In the genomic region with DNA sequence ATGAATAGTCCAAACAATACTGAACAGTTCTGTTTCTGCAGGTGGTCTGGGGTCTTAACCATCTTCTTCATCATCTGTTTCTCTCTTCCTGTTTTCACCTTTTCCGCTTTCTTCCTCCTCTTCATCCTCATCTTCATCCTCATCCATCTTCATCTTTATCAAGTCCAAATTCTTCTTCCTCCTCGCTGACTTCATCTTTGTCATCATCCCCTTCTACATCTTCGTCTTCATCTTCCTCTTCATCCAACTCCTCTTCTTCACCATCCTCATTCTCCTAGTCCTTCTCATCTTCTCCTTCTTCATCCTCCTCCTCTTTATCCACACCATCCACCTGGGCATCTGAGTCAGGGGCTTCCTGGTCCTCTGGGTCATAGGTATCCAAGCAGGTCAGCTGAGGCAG, we compare ENCODE assay signal across 33 cellular contexts. TPM values are rescaled to one million over a fixed set of nuclear protein-coding genes. Genes with fewer than 3 reads are reported as not detected.
"Had no signal": no experiment of that assay in that cellular context is flagged by ENCODE, and none has a peak within 500 bp of the region (broad histone marks: within the 10 kb centered on the region; RNA-seq: fewer than 3 reads in every experiment).

No MANE protein-coding gene starts in this region.

- H3K36me3 ChIP-seq: ascending aorta, breast epithelium, cardiac muscle cell, esophagus muscularis mucosa, gastroesophageal sphincter, heart right ventricle had no signal

- DNase-seq: activated CD4-positive, alpha-beta memory T cell treated with anti-CD3 and anti-CD28 coated beads for 36 hours; activated CD4-positive, alpha-beta T cell treated with anti-CD3 and anti-CD28 coated beads for 36 hours; activated CD4-positive, alpha-beta T cell treated with anti-CD3 and anti-CD28 coated beads, Interleukin-2, amount 10 ng/mL, durations not matched to agents 24 days and 14 days; activated CD4-positive, CD25-positive, alpha-beta regulatory T cell; activated CD4-positive, CD25-positive, alpha-beta regulatory T cell treated with anti-CD3 and anti-CD28 coated beads, Interleukin-2, amount 50 U/mL, for 72 hours; activated CD8-positive, alpha-beta memory T cell treated with anti-CD3 and anti-CD28 coated beads, Interleukin-2, amount 50 U/mL, for 48 hours; activated CD8-positive, alpha-beta T cell treated with anti-CD3 and anti-CD28 coated beads, Interleukin-2, amount 10 ng/mL, durations not matched to agents 7 days and 5 days; activated gamma-delta T cell; activated naive CD4-positive, alpha-beta T cell; activated naive CD4-positive, alpha-beta T cell treated with anti-CD3 and anti-CD28 coated beads, Interleukin-2, amount 10 ng/mL, durations not matched to agents 7 days and 5 days; activated naive CD8-positive, alpha-beta T cell treated with anti-CD3 and anti-CD28 coated beads, Interleukin-2, amount 10 ng/mL, durations not matched to agents 7 days and 5 days; activated T-cell treated with anti-CD3 and anti-CD28 coated beads for 4 hours; activated T-cell treated with anti-CD3 and anti-CD28 coated beads, Interleukin-2, amount 50 U/mL, for 24 hours; activated T-cell treated with anti-CD3 and anti-CD28 coated beads, Interleukin-2, amount 50 U/mL, for 72 hours; central memory CD4-positive, alpha-beta T cell; cerebellar nuclear complex; effector CD4-positive, alpha-beta T cell; effector memory CD8-positive, alpha-beta T cell; erythroblast; foreskin melanocyte; heart right ventricle; T-helper 1 cell; T-helper 2 cell had no signal

- H3K4me1 ChIP-seq: ascending aorta, breast epithelium had no signal

- H3K9me3 ChIP-seq: ascending aorta, breast epithelium, esophagus muscularis mucosa, gastroesophageal sphincter, heart right ventricle had no signal

- H3K4me3 Mint-ChIP-seq: activated CD4-positive, alpha-beta memory T cell treated with anti-CD3 and anti-CD28 coated beads for 36 hours; activated CD4-positive, alpha-beta T cell treated with anti-CD3 and anti-CD28 coated beads for 36 hours; activated CD4-positive, alpha-beta T cell treated with anti-CD3 and anti-CD28 coated beads, Interleukin-2, amount 10 ng/mL, durations not matched to agents 24 days and 14 days; activated CD8-positive, alpha-beta T cell treated with anti-CD3 and anti-CD28 coated beads, Interleukin-2, amount 10 ng/mL, durations not matched to agents 7 days and 5 days; activated naive CD4-positive, alpha-beta T cell treated with anti-CD3 and anti-CD28 coated beads, Interleukin-2, amount 10 ng/mL, durations not matched to agents 7 days and 5 days; activated naive CD8-positive, alpha-beta T cell treated with anti-CD3 and anti-CD28 coated beads, Interleukin-2, amount 10 ng/mL, durations not matched to agents 7 days and 5 days; activated T-cell treated with anti-CD3 and anti-CD28 coated beads, Interleukin-2, amount 50 U/mL, for 24 hours; activated T-cell treated with anti-CD3 and anti-CD28 coated beads, Interleukin-2, amount 50 U/mL, for 72 hours; brain; dendritic cell treated with granulocyte-macrophage colony-stimulating factor and Interleukin-4, amounts not matched to agents 40 ng/mL and 50 ng/mL, for 4 days; effector memory CD8-positive, alpha-beta T cell had no signal

- H3K9me3 Mint-ChIP-seq: activated CD4-positive, alpha-beta memory T cell treated with anti-CD3 and anti-CD28 coated beads for 36 hours; activated CD4-positive, alpha-beta T cell treated with anti-CD3 and anti-CD28 coated beads, Interleukin-2, amount 10 ng/mL, durations not matched to agents 24 days and 14 days; activated naive CD4-positive, alpha-beta T cell treated with anti-CD3 and anti-CD28 coated beads, Interleukin-2, amount 10 ng/mL, durations not matched to agents 7 days and 5 days; activated naive CD4-positive, alpha-beta T cell treated with anti-CD3 and anti-CD28 coated beads, Interleukin-2, amount 50 U/mL, for 72 hours; activated T-cell treated with anti-CD3 and anti-CD28 coated beads, Interleukin-2, amount 50 U/mL, for 24 hours; activated T-cell treated with anti-CD3 and anti-CD28 coated beads, Interleukin-2, amount 50 U/mL, for 72 hours; dendritic cell treated with granulocyte-macrophage colony-stimulating factor and Interleukin-4, amounts not matched to agents 40 ng/mL and 50 ng/mL, for 4 days; effector memory CD8-positive, alpha-beta T cell had no signal

- H3K36me3 Mint-ChIP-seq: activated CD4-positive, alpha-beta memory T cell treated with anti-CD3 and anti-CD28 coated beads for 36 hours; activated naive CD4-positive, alpha-beta T cell treated with anti-CD3 and anti-CD28 coated beads, Interleukin-2, amount 10 ng/mL, durations not matched to agents 7 days and 5 days; activated naive CD4-positive, alpha-beta T cell treated with anti-CD3 and anti-CD28 coated beads, Interleukin-2, amount 50 U/mL, for 72 hours; activated naive CD8-positive, alpha-beta T cell treated with anti-CD3 and anti-CD28 coated beads, Interleukin-2, amount 10 ng/mL, durations not matched to agents 7 days and 5 days; brain had no signal

- H3K4me3 ChIP-seq: ascending aorta, coronary artery, heart right ventricle had no signal

- H3K27me3 ChIP-seq: ascending aorta, breast epithelium had no signal

- H3K27ac ChIP-seq: ascending aorta, breast epithelium, cardiac muscle cell, coronary artery, esophagus muscularis mucosa, gastroesophageal sphincter, heart right ventricle had no signal

- ATAC-seq: activated CD4-positive, alpha-beta T cell treated with anti-CD3 and anti-CD28 coated beads for 36 hours; activated CD8-positive, alpha-beta T cell treated with anti-CD3 and anti-CD28 coated beads, Interleukin-2, amount 10 ng/mL, durations not matched to agents 7 days and 5 days; activated naive CD4-positive, alpha-beta T cell treated with anti-CD3 and anti-CD28 coated beads, Interleukin-2, amount 50 U/mL, for 72 hours; activated T-cell treated with anti-CD3 and anti-CD28 coated beads, Interleukin-2, amount 50 U/mL, for 72 hours; effector memory CD8-positive, alpha-beta T cell; gastroesophageal sphincter; heart right ventricle had no signal

- H3K4me1 Mint-ChIP-seq: activated CD4-positive, alpha-beta T cell treated with anti-CD3 and anti-CD28 coated beads for 36 hours; activated naive CD4-positive, alpha-beta T cell treated with anti-CD3 and anti-CD28 coated beads, Interleukin-2, amount 10 ng/mL, durations not matched to agents 7 days and 5 days; activated naive CD8-positive, alpha-beta T cell treated with anti-CD3 and anti-CD28 coated beads, Interleukin-2, amount 10 ng/mL, durations not matched to agents 7 days and 5 days; brain had no signal

- H3K27ac Mint-ChIP-seq: activated CD4-positive, alpha-beta memory T cell treated with anti-CD3 and anti-CD28 coated beads for 36 hours; activated CD4-positive, alpha-beta T cell treated with anti-CD3 and anti-CD28 coated beads for 36 hours; activated CD4-positive, alpha-beta T cell treated with anti-CD3 and anti-CD28 coated beads, Interleukin-2, amount 10 ng/mL, durations not matched to agents 24 days and 14 days; activated CD8-positive, alpha-beta T cell treated with anti-CD3 and anti-CD28 coated beads, Interleukin-2, amount 10 ng/mL, durations not matched to agents 7 days and 5 days; activated naive CD4-positive, alpha-beta T cell treated with anti-CD3 and anti-CD28 coated beads, Interleukin-2, amount 10 ng/mL, durations not matched to agents 7 days and 5 days; activated naive CD4-positive, alpha-beta T cell treated with anti-CD3 and anti-CD28 coated beads, Interleukin-2, amount 50 U/mL, for 72 hours; activated naive CD8-positive, alpha-beta T cell treated with anti-CD3 and anti-CD28 coated beads, Interleukin-2, amount 10 ng/mL, durations not matched to agents 7 days and 5 days; activated T-cell treated with anti-CD3 and anti-CD28 coated beads, Interleukin-2, amount 50 U/mL, for 24 hours; activated T-cell treated with anti-CD3 and anti-CD28 coated beads, Interleukin-2, amount 50 U/mL, for 72 hours; brain; dendritic cell treated with granulocyte-macrophage colony-stimulating factor and Interleukin-4, amounts not matched to agents 40 ng/mL and 50 ng/mL, for 4 days; effector memory CD8-positive, alpha-beta T cell had no signal

RNA-seq across cellular contexts. Expression of gene CFAP161, which starts 16.5 kb away (rescaled TPM):
- total RNA-seq: activated CD4-positive, alpha-beta memory T cell treated with anti-CD3 and anti-CD28 coated beads for 36 hours; activated CD4-positive, alpha-beta T cell treated with anti-CD3 and anti-CD28 coated beads for 36 hours; activated CD4-positive, alpha-beta T cell treated with anti-CD3 and anti-CD28 coated beads, Interleukin-2, amount 10 ng/mL, durations not matched to agents 24 days and 14 days; activated CD8-positive, alpha-beta T cell treated with anti-CD3 and anti-CD28 coated beads, Interleukin-2, amount 10 ng/mL, durations not matched to agents 7 days and 5 days; activated naive CD4-positive, alpha-beta T cell treated with anti-CD3 and anti-CD28 coated beads, Interleukin-2, amount 50 U/mL, for 72 hours; activated naive CD8-positive, alpha-beta T cell treated with anti-CD3 and anti-CD28 coated beads, Interleukin-2, amount 10 ng/mL, durations not matched to agents 7 days and 5 days; ascending aorta; cardiac muscle cell had no signal
- polyA plus RNA-seq: cardiac muscle cell, fibroblast of lung had no signal
